Comparison of ENCODE assay signal across 14 cellular contexts in genomic region chr1:235030919-235031596, GRCh38.
"Had no signal": no experiment of that assay in that cellular context is flagged by ENCODE, and none has a peak within 500 bp of the region (broad histone marks: within the 10 kb centered on the region; RNA-seq: fewer than 3 reads in every experiment).

No MANE protein-coding gene starts in this region.

- ATAC-seq: left lung had no signal

- H3K4me3 Mint-ChIP-seq: activated naive CD4-positive, alpha-beta T cell treated with anti-CD3 and anti-CD28 coated beads, Interleukin-2, amount 10 ng/mL, durations not matched to agents 7 days and 5 days; neural crest cell; type B pancreatic cell had no signal

- H3K4me1 Mint-ChIP-seq: neural crest cell had no signal

- H3K27me3 Mint-ChIP-seq: activated naive CD4-positive, alpha-beta T cell treated with anti-CD3 and anti-CD28 coated beads, Interleukin-2, amount 10 ng/mL, durations not matched to agents 7 days and 5 days; type B pancreatic cell had no signal

- H3K27ac Mint-ChIP-seq: activated naive CD4-positive, alpha-beta T cell treated with anti-CD3 and anti-CD28 coated beads, Interleukin-2, amount 10 ng/mL, durations not matched to agents 7 days and 5 days; type B pancreatic cell had no signal

- H3K36me3 Mint-ChIP-seq: type B pancreatic cell had no signal

- DNase-seq: activated CD4-positive, alpha-beta T cell treated with anti-CD3 and anti-CD28 coated beads, Interleukin-2, amount 50 U/mL, for 1 hour; activated CD4-positive, CD25-positive, alpha-beta regulatory T cell; activated naive CD4-positive, alpha-beta T cell treated with anti-CD3 and anti-CD28 coated beads, Interleukin-2, amount 10 ng/mL, durations not matched to agents 7 days and 5 days; erythroblast; foreskin melanocyte; hypothalamus; left lung; stimulated activated CD4-positive, alpha-beta T cell treated with anti-CD3 and anti-CD28 coated beads, Interleukin-12 subunit alpha, Interleukin-12 subunit beta, amount 100 ng/mL, for 4 hours; stimulated activated CD4-positive, alpha-beta T cell treated with anti-CD3 and anti-CD28 coated beads, Interleukin-1b, Interleukin-23, amount 100 ng/mL, for 48 hours; stomach; T-helper 1 cell; T-helper 9 cell had no signal
